In the genomic region with DNA sequence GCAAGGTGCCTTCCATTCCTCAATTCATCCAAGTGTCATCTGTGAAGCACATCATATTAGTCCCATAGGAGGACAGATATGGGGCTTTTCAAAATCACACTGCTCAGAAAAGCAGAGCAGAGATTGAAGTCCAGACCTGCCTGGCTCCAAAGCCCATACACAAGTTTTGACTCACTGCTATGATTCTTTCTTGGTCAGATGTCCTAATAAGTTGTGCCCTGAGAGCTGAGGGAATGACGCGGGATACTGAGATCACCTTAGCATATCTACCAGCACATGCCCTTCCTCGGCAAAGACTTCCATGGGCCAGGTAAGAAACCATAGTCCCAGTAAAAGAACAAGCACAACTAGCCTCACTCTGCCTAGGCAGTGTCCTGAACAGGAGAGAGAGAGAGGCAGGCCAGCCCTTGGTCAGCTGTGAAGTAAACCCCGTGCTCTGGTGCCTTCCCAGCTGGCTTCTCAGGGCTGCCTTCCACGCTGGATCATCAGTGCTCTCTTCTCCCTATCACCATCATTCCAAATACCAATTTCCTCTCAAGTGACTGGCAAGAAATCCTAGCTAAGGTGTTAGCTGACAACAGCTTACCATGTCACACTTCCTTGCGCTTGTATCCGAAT, we compare ENCODE assay signal across 17 cellular contexts.
"Had no signal": no experiment of that assay in that cellular context is flagged by ENCODE, and none has a peak within 500 bp of the region (broad histone marks: within the 10 kb centered on the region; RNA-seq: fewer than 3 reads in every experiment).

No MANE protein-coding gene starts in this region.

- H3K27me3 ChIP-seq: cardiac muscle cell, pancreas, right lobe of liver, thyroid gland had no signal

- H3K27ac ChIP-seq: cardiac muscle cell, pancreas, right lobe of liver, thyroid gland had no signal

- H3K4me3 ChIP-seq: cardiac muscle cell, pancreas, right lobe of liver, thyroid gland had no signal

- H3K4me1 ChIP-seq: right lobe of liver had no signal

- H3K36me3 ChIP-seq: cardiac muscle cell had no signal

- H3K9me3 ChIP-seq: pancreas, right lobe of liver, SK-N-SH, thyroid gland had no signal

- DNase-seq: activated CD4-positive, alpha-beta memory T cell treated with anti-CD3 and anti-CD28 coated beads, Interleukin-2, amount 10 ng/mL, durations not matched to agents 7 days and 5 days; activated CD4-positive, alpha-beta T cell treated with anti-CD3 and anti-CD28 coated beads, Interleukin-2, amount 10 ng/mL, durations not matched to agents 24 days and 14 days; activated effector memory CD4-positive, alpha-beta T cell treated with Interleukin-2 at 50 U/mL for 16 hours; activated naive CD4-positive, alpha-beta T cell treated with anti-CD3 and anti-CD28 coated beads for 36 hours; activated naive CD8-positive, alpha-beta T cell treated with anti-CD3 and anti-CD28 coated beads, Interleukin-2, amount 10 ng/mL, durations not matched to agents 7 days and 5 days; activated T-cell treated with anti-CD3 and anti-CD28 coated beads, Interleukin-2, amount 50 U/mL, for 72 hours; amniotic stem cell; foreskin fibroblast; hippocampal formation; pancreas; right lobe of liver; SK-N-SH; small intestine; stimulated activated naive B cell treated with anti-CD40 and anti-IgM and Interleukin-4, amounts not matched to agents 10 μg/mL and 1 μg/mL and 100 μg/mL, for 72 hours; T-helper 2 cell; thyroid gland had no signal

- ATAC-seq: activated T-cell treated with anti-CD3 and anti-CD28 coated beads, Interleukin-2, amount 50 U/mL, for 72 hours; pancreas; right lobe of liver; stimulated activated naive B cell treated with anti-CD40 and anti-IgM and Interleukin-4, amounts not matched to agents 10 μg/mL and 1 μg/mL and 100 μg/mL, for 72 hours had no signal
